In genomic region chr10:86034710-86035109, GRCh38 we compare ENCODE assay signal across 3 cellular contexts.
"Had no signal": no experiment of that assay in that cellular context is flagged by ENCODE, and none has a peak within 500 bp of the region (broad histone marks: within the 10 kb centered on the region; RNA-seq: fewer than 3 reads in every experiment).

No MANE protein-coding gene starts in this region.

- DNase-seq: GDM1, GF-D8 had no signal

- H3K4me3 ChIP-seq: GM12878 had no signal

- ATAC-seq: GM12878 had no signal
